In the genomic region with DNA sequence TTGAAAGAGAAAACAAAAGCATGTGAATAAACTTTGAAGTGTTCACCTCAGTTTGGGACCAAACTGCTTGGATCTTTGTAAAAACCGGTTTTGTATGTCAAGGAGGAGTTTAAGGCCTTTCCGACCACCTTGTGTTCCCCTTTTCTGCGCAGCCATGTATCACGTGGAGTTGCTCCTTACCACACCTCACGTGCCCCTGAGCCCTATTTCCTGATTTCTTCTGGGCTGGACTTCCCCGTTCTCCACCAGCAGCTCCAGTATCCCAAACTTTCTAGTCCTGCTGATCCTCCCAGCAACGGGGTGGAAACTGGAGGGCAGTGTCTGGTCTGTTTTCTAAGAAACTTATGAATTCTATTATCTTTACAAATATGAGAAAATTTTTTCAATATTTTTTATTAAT, we compare ENCODE assay signal across 1 cellular context.
TF ChIP-seq lines count a peak whose summit lies in the region.

No MANE protein-coding gene starts in this region.

TF ChIP-seq in endothelial cell of umbilical vein, 7 proteins besides CTCF, POLR2A, EP300 and RAD21:
- TF ChIP-seq MAX (IDR thresholded peaks at IDR 0.05; ENCODE audit: insufficient read depth, insufficient read length) (no peak), JUN (IDR thresholded peaks at IDR 0.05; ENCODE audit: borderline replicate concordance, insufficient read depth, insufficient read length, low read depth) (no peak), MYC (IDR thresholded peaks at IDR 0.05; ENCODE audit: low read depth, low read length) (no peak), FOS (IDR thresholded peaks at IDR 0.05; ENCODE audit: borderline replicate concordance, insufficient read depth, low read length) (no peak), EZH2 (IDR thresholded peaks at IDR 0.05; ENCODE audit: borderline replicate concordance, low read depth, low read length, severe bottlenecking) (no peak), GATA2 (IDR thresholded peaks at IDR 0.05; ENCODE audit: insufficient read depth, insufficient read length, low read depth, low read length) (no peak), POLR2AphosphoS5 (IDR thresholded peaks at IDR 0.05; ENCODE audit: insufficient read depth, low read depth, low read length) (no peak)
